In the genomic region with DNA sequence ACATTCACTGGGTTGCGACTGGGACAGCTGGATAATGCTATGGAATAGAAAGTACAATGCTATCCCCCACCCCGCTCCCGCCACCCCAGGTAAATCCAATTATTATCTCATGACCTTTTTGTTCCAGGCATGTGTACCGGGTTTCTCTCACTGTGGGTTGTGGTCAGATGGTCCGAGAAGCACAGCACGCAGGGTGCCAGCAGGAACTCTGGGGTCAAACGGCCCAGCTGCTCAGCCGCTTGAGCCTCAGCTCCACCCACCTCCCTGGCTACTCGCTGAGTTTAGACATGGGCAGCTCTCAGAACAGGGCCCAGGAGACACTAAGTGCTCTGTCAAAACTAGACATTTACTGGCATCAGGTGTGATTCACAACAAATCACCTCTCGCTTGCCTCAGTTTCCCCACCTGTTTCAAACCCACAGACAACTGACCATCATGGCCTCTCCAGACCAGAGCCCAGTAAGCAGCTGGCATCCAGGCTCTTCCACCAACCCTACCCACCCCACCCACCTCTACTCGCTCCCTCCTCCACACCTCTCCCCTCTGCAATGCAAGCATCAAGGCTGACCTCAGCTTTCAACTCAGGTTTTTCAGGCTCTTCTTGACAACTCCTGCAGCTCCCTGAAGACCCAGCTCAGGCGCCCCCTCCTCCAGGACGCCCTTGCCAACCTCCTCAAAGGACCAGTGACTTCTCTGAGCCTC, we compare ENCODE assay signal across 18 cellular contexts. TPM values are rescaled to one million over a fixed set of nuclear protein-coding genes. Genes with fewer than 3 reads are reported as not detected.
DNase-seq lines count a peak whose midpoint lies in the region; ATAC-seq and TF ChIP-seq lines count a peak whose summit lies in the region.
"Had no signal": no experiment of that assay in that cellular context is flagged by ENCODE, and none has a peak within 500 bp of the region (broad histone marks: within the 10 kb centered on the region; RNA-seq: fewer than 3 reads in every experiment).

No MANE protein-coding gene starts in this region.

- no peaks in the 10 kb centered on the region for H3K9me3 Mint-ChIP-seq in nephron
- H3K9me3 Mint-ChIP-seq: activated naive CD8-positive, alpha-beta T cell treated with anti-CD3 and anti-CD28 coated beads, Interleukin-2, amount 10 ng/mL, durations not matched to agents 7 days and 5 days; CD4-positive, CD25-positive, alpha-beta regulatory T cell; immature natural killer cell; naive thymus-derived CD8-positive, alpha-beta T cell had no signal

- TF ChIP-seq CTCF in 22Rv1 (IDR thresholded peaks at IDR 0.05) (no peak), choroid plexus epithelial cell (conservative IDR thresholded peaks at IDR 0.05; ENCODE audit: low read depth, low read length) (no peak), nephron (IDR thresholded peaks at IDR 0.05; ENCODE audit: unreplicated experiment in 3 of 3) (no peak)

- peak overlapping the region; percentile 94; the same call in 1 of the 2 replicates for H3K27ac ChIP-seq in 22Rv1
- H3K27ac ChIP-seq: HL-60, prostate gland, SK-N-MC, tibial artery had no signal

- H3K36me3 Mint-ChIP-seq in nephron (ENCODE audit: low read depth) = peaks cover 35% of the 10 kb centered on the region
- H3K36me3 Mint-ChIP-seq: activated naive CD8-positive, alpha-beta T cell treated with anti-CD3 and anti-CD28 coated beads, Interleukin-2, amount 10 ng/mL, durations not matched to agents 7 days and 5 days; CD4-positive, CD25-positive, alpha-beta regulatory T cell; immature natural killer cell; naive thymus-derived CD8-positive, alpha-beta T cell had no signal

- DNase-seq in LHCN-M2 (ENCODE audit: low read depth) (peak; percentile 88), choroid plexus epithelial cell (ENCODE audit: low read depth) (peak; percentile 80), posterior vena cava (ENCODE audit: low spot score) (no peak), foreskin melanocyte (no peak)
- no peak for DNase-seq in activated CD4-positive, alpha-beta T cell treated with anti-CD3 and anti-CD28 coated beads for 1 hour
- DNase-seq: NCI-H510A treated with DMSO at 0.1 percent for 48 hours, T1000, tibial artery had no signal

- no peak overlapping the region for H3K4me3 Mint-ChIP-seq in nephron
- H3K4me3 Mint-ChIP-seq: activated naive CD8-positive, alpha-beta T cell treated with anti-CD3 and anti-CD28 coated beads, Interleukin-2, amount 10 ng/mL, durations not matched to agents 7 days and 5 days; immature natural killer cell; naive thymus-derived CD8-positive, alpha-beta T cell had no signal

- H3K27me3 Mint-ChIP-seq in nephron (ENCODE audit: low read depth) = peaks cover 3% of the 10 kb centered on the region
- H3K27me3 Mint-ChIP-seq: naive thymus-derived CD8-positive, alpha-beta T cell had no signal

- no peak for ATAC-seq in HG02852 (IDR thresholded peaks at IDR 0.05; ENCODE audit: unreplicated experiment)

- intact Hi-C loops in posterior vena cava (cut with DNase I) = no loop called here

- H3K4me1 Mint-ChIP-seq in nephron = peaks cover 50% of the 10 kb centered on the region

- H3K27ac Mint-ChIP-seq in nephron = peak overlapping the region; percentile 51 to 100 (median 79)
- H3K27ac Mint-ChIP-seq: activated naive CD8-positive, alpha-beta T cell treated with anti-CD3 and anti-CD28 coated beads, Interleukin-2, amount 10 ng/mL, durations not matched to agents 7 days and 5 days had no signal

- H3K4me3 ChIP-seq in choroid plexus epithelial cell (ENCODE audit: low read depth, low read length) = no peak overlapping the region
- H3K4me3 ChIP-seq: prostate gland, SK-N-MC, tibial artery had no signal

RNA-seq across cellular contexts. Expression of gene MFNG, which starts 13.0 kb away (rescaled TPM):
- total RNA-seq in LHCN-M2 (2014; rRNA removed) (0.17 and 1.3 TPM in 2 replicates), posterior vena cava (10 to 100 TPM; 21.6 to 23.0 TPM)
- polyA plus RNA-seq in LHCN-M2 (2012) = 0.24 TPM

RNA-seq across cellular contexts. Expression of gene CARD10, which starts 20.1 kb away (rescaled TPM):
- total RNA-seq in LHCN-M2 (2014; rRNA removed) = 22.4 and 23.0 TPM in 2 replicates
- polyA plus RNA-seq in LHCN-M2 (2012) = 10.6 TPM
- 10 to 100 TPM in 1 of 2 donors, 1 to 10 TPM in 1; 7.8 to 12.8 TPM for total RNA-seq in posterior vena cava
- total RNA-seq: CD4-positive, CD25-positive, alpha-beta regulatory T cell had no signal
- polyA plus RNA-seq: CD4-positive, CD25-positive, alpha-beta regulatory T cell had no signal

Comparison
In these comparisons a context has a peak if more than half of its experiments do, and no peak if none do; other contexts are left out.
1. DNase-seq: peak in LHCN-M2 (single experiment) and choroid plexus epithelial cell (single experiment); none in posterior vena cava (single experiment), foreskin melanocyte (single experiment) and activated CD4-positive, alpha-beta T cell treated with anti-CD3 and anti-CD28 coated beads for 1 hour (single experiment).